9 cellular contexts compared by ENCODE assay signal in genomic region chr1:7561331-7561921, GRCh38.
DNase-seq lines count a peak whose midpoint lies in the region; ATAC-seq and TF ChIP-seq lines count a peak whose summit lies in the region.
"Had no signal": no experiment of that assay in that cellular context is flagged by ENCODE, and none has a peak within 500 bp of the region (broad histone marks: within the 10 kb centered on the region; RNA-seq: fewer than 3 reads in every experiment).

No MANE protein-coding gene starts in this region.

- H3K79me2 ChIP-seq in PC-3 (ENCODE audit: low read length), result no peaks in the 10 kb centered on the region

- H3K4me2 ChIP-seq in PC-3 (ENCODE audit: low read length), result no peak overlapping the region

- H3K27ac ChIP-seq in PC-3 (ENCODE audit: low read length), result no peak overlapping the region

- DNase-seq in activated effector memory CD4-positive, alpha-beta T cell treated with anti-CD3 and anti-CD28 coated beads, Interleukin-2, amount 50 U/mL, for 16 hours, result peak; percentile 51
- no peak for DNase-seq in activated effector memory CD4-positive, alpha-beta T cell treated with Interleukin-2 at 50 U/mL for 16 hours
- DNase-seq in PC-3 (no peak), glutamatergic neuron (peak; percentile 73), Ammon's horn (ENCODE audit: low spot score) (no peak)
- DNase-seq in stimulated activated naive CD8-positive, alpha-beta T cell treated with anti-CD3 and anti-CD28 coated beads, Interleukin-15, amount 100 ng/mL, for 72 hours, result no peak
- DNase-seq: GDM1 had no signal

- BruUV-seq in PC-3 (replicated peaks; lab: Mats Ljungman, UMichigan), result no TSS peak

- H4K20me1 ChIP-seq in PC-3 (ENCODE audit: low read length), result no peaks in the 10 kb centered on the region

- H3K36me3 Mint-ChIP-seq in glutamatergic neuron (ENCODE audit: unreplicated experiment), result no peaks in the 10 kb centered on the region

- H3K4me1 ChIP-seq in PC-3 (ENCODE audit: insufficient read depth, low read length), result no peaks in the 10 kb centered on the region

- no peak overlapping the region for H3K4me3 ChIP-seq in PC-3 (ENCODE audit: low read length)

- peak; percentile 47; the same call in 1 of the 2 replicates for TF ChIP-seq CTCF in PC-3 (conservative IDR thresholded peaks at IDR 0.05; ENCODE audit: low read depth, low read length)
- TF ChIP-seq CTCF in glutamatergic neuron (IDR thresholded peaks at IDR 0.05; ENCODE audit: partially characterized antibody, unreplicated experiment), result peak; percentile 37

- H3K9me3 ChIP-seq in PC-3 (ENCODE audit: low read length), result no peaks in the 10 kb centered on the region

- H3K4me3 Mint-ChIP-seq in glutamatergic neuron (ENCODE audit: unreplicated experiment), result no peak overlapping the region
- H3K4me3 Mint-ChIP-seq in stimulated activated naive CD8-positive, alpha-beta T cell treated with anti-CD3 and anti-CD28 coated beads, Interleukin-15, amount 100 ng/mL, for 72 hours, result no peak overlapping the region

- ATAC-seq in PC-3 (no peak), GM21825 (IDR thresholded peaks at IDR 0.05; ENCODE audit: unreplicated experiment) (no peak), GM21390 (IDR thresholded peaks at IDR 0.05; ENCODE audit: unreplicated experiment) (no peak)
- ATAC-seq in stimulated activated naive CD8-positive, alpha-beta T cell treated with anti-CD3 and anti-CD28 coated beads, Interleukin-15, amount 100 ng/mL, for 72 hours, result peak; percentile 56

- peaks cover 3% of the 10 kb centered on the region for H3K9me3 Mint-ChIP-seq in glutamatergic neuron (ENCODE audit: unreplicated experiment)
- H3K9me3 Mint-ChIP-seq in stimulated activated naive CD8-positive, alpha-beta T cell treated with anti-CD3 and anti-CD28 coated beads, Interleukin-15, amount 100 ng/mL, for 72 hours, result no peaks in the 10 kb centered on the region

- intact Hi-C loops in PC-3 (cut with micrococcal nuclease), result no loop called here

- H3F3A ChIP-seq in PC-3 (ENCODE audit: low read length, unreplicated experiment), result no peaks in the 10 kb centered on the region

- POLR2A ChIA-PET in PC-3 (lab: Charles Lee; ENCODE audit: unreplicated experiment), result no interaction called here

- CTCF ChIA-PET in PC-3 (lab: Charles Lee), result no interaction called here

- no peak overlapping the region for H3K27ac Mint-ChIP-seq in glutamatergic neuron (ENCODE audit: unreplicated experiment)
- no peak overlapping the region for H3K27ac Mint-ChIP-seq in stimulated activated naive CD8-positive, alpha-beta T cell treated with anti-CD3 and anti-CD28 coated beads, Interleukin-15, amount 100 ng/mL, for 72 hours

- no peak overlapping the region for H2AFZ ChIP-seq in PC-3 (ENCODE audit: low read length)

- peaks cover 2% of the 10 kb centered on the region for H3K4me1 Mint-ChIP-seq in glutamatergic neuron (ENCODE audit: low read depth, unreplicated experiment)
- no peaks in the 10 kb centered on the region for H3K4me1 Mint-ChIP-seq in stimulated activated naive CD8-positive, alpha-beta T cell treated with anti-CD3 and anti-CD28 coated beads, Interleukin-15, amount 100 ng/mL, for 72 hours

- H3K9me2 ChIP-seq in PC-3 (replicated peaks; ENCODE audit: low read length), result no peaks in the 10 kb centered on the region

- H3K27me3 ChIP-seq in PC-3 (ENCODE audit: low read length), result peaks cover 67% of the 10 kb centered on the region

- H3K27me3 Mint-ChIP-seq in glutamatergic neuron (ENCODE audit: unreplicated experiment), result peaks cover 1% of the 10 kb centered on the region
- H3K27me3 Mint-ChIP-seq in stimulated activated naive CD8-positive, alpha-beta T cell treated with anti-CD3 and anti-CD28 coated beads, Interleukin-15, amount 100 ng/mL, for 72 hours, result peaks cover 6% of the 10 kb centered on the region

- H3K36me3 ChIP-seq in PC-3 (ENCODE audit: low read depth, low read length), result no peaks in the 10 kb centered on the region

- H3K9ac ChIP-seq in PC-3 (ENCODE audit: low read length), result no peak overlapping the region

Comparison
In these comparisons a context has a peak if more than half of its experiments do, and no peak if none do; other contexts are left out.
1. DNase-seq: peak in activated effector memory CD4-positive, alpha-beta T cell treated with anti-CD3 and anti-CD28 coated beads, Interleukin-2, amount 50 U/mL, for 16 hours (single experiment) and glutamatergic neuron (single experiment); none in activated effector memory CD4-positive, alpha-beta T cell treated with Interleukin-2 at 50 U/mL for 16 hours (single experiment), PC-3 (single experiment), stimulated activated naive CD8-positive, alpha-beta T cell treated with anti-CD3 and anti-CD28 coated beads, Interleukin-15, amount 100 ng/mL, for 72 hours (0 of 2) and Ammon's horn (single experiment).